Comparison of ENCODE assay signal across 19 cellular contexts in genomic region chr2:75600418-75601088, GRCh38. TPM values are rescaled to one million over a fixed set of nuclear protein-coding genes. Genes with fewer than 3 reads are reported as not detected.
A peak's percentile ranks its signal among the peaks of the same experiment; 100 is the strongest.
DNase-seq lines count a peak whose midpoint lies in the region; ATAC-seq, FAIRE-seq and TF ChIP-seq lines count a peak whose summit lies in the region.
"Had no signal": no experiment of that assay in that cellular context is flagged by ENCODE, and none has a peak within 500 bp of the region (broad histone marks: within the 10 kb centered on the region; RNA-seq: fewer than 3 reads in every experiment).

No MANE protein-coding gene starts in this region.

- no peaks in the 10 kb centered on the region for H3K79me2 ChIP-seq in hepatocyte
- H3K79me2 ChIP-seq: parathyroid adenoma had no signal

- DNase-seq in stimulated activated naive CD8-positive, alpha-beta T cell treated with anti-CD3 and anti-CD28 coated beads, Interleukin-15, amount 100 ng/mL, for 72 hours: no peak
- DNase-seq in stimulated activated naive CD8-positive, alpha-beta T cell treated with anti-CD3 and anti-CD28 coated beads, Interleukin-15, Interleukin-2, amounts not matched to agents 100 U/mL and 50 U/mL, for 24 hours: no peak
- DNase-seq in hepatocyte (ENCODE audit: low spot score) (peak; percentile 48), pancreas (no peak), NCI-H1417 treated with DMSO at 0.1 percent for 48 hours (lab: John Stamatoyannopoulos, UW) (no peak)
- DNase-seq in activated CD8-positive, alpha-beta memory T cell treated with anti-CD3 and anti-CD28 coated beads, Interleukin-2, amount 10 ng/mL, durations not matched to agents 7 days and 5 days: no peak
- DNase-seq in activated CD8-positive, alpha-beta memory T cell treated with anti-CD3 and anti-CD28 coated beads for 24 hours: no peak
- DNase-seq: activated naive CD4-positive, alpha-beta T cell treated with anti-CD3 and anti-CD28 coated beads for 36 hours; anterior cingulate cortex; Calu3; naive B cell; NCI-H524; SHP77; stimulated activated CD8-positive, alpha-beta memory T cell treated with anti-CD3 and anti-CD28 coated beads, Interleukin-4, amount 100 ng/mL, for 48 hours had no signal

- no peak for TF ChIP-seq CTCF in hepatocyte (IDR thresholded peaks at IDR 0.05; ENCODE audit: poor library complexity)
- TF ChIP-seq CTCF in pancreas (IDR thresholded peaks at IDR 0.05): no peak

- H3K36me3 Mint-ChIP-seq in activated CD8-positive, alpha-beta memory T cell treated with anti-CD3 and anti-CD28 coated beads, Interleukin-2, amount 10 ng/mL, durations not matched to agents 7 days and 5 days: no peaks in the 10 kb centered on the region
- H3K36me3 Mint-ChIP-seq: naive B cell had no signal

- no peak overlapping the region for H2AFZ ChIP-seq in hepatocyte
- H2AFZ ChIP-seq: parathyroid adenoma had no signal

- no peak overlapping the region for H3K4me3 ChIP-seq in hepatocyte
- H3K4me3 ChIP-seq in pancreas: no peak overlapping the region
- H3K4me3 ChIP-seq: BLaER1, lung had no signal

- no peak for FAIRE-seq in pancreas (lab: Jason Lieb, UNC)

- H3K27me3 ChIP-seq in hepatocyte (no peaks in the 10 kb centered on the region), pancreas (no peaks in the 10 kb centered on the region)
- H3K27me3 ChIP-seq: BLaER1 had no signal

- peak overlapping the region in 1 of 2 donors; percentile 64 for H3K27ac Mint-ChIP-seq in stimulated activated naive CD8-positive, alpha-beta T cell treated with anti-CD3 and anti-CD28 coated beads, Interleukin-15, amount 100 ng/mL, for 72 hours
- no peak overlapping the region for H3K27ac Mint-ChIP-seq in activated CD8-positive, alpha-beta memory T cell treated with anti-CD3 and anti-CD28 coated beads, Interleukin-2, amount 10 ng/mL, durations not matched to agents 7 days and 5 days
- H3K27ac Mint-ChIP-seq: activated naive CD4-positive, alpha-beta T cell treated with anti-CD3 and anti-CD28 coated beads for 36 hours; naive B cell had no signal

- peaks cover 31% of the 10 kb centered on the region for H3K27me3 Mint-ChIP-seq in stimulated activated naive CD8-positive, alpha-beta T cell treated with anti-CD3 and anti-CD28 coated beads, Interleukin-15, amount 100 ng/mL, for 72 hours
- H3K27me3 Mint-ChIP-seq in activated CD8-positive, alpha-beta memory T cell treated with anti-CD3 and anti-CD28 coated beads, Interleukin-2, amount 10 ng/mL, durations not matched to agents 7 days and 5 days: peaks cover 4% of the 10 kb centered on the region

- no peaks in the 10 kb centered on the region for H3K4me1 Mint-ChIP-seq in stimulated activated naive CD8-positive, alpha-beta T cell treated with anti-CD3 and anti-CD28 coated beads, Interleukin-15, amount 100 ng/mL, for 72 hours
- H3K4me1 Mint-ChIP-seq in activated CD8-positive, alpha-beta memory T cell treated with anti-CD3 and anti-CD28 coated beads, Interleukin-2, amount 10 ng/mL, durations not matched to agents 7 days and 5 days: no peaks in the 10 kb centered on the region

- H3K4me2 ChIP-seq in hepatocyte: no peak overlapping the region
- H3K4me2 ChIP-seq: BLaER1 had no signal

- H4K20me1 ChIP-seq in hepatocyte (ENCODE audit: insufficient read depth, poor library complexity, severe bottlenecking): no peaks in the 10 kb centered on the region
- H4K20me1 ChIP-seq: BLaER1 had no signal

- CTCF ChIA-PET in activated CD8-positive, alpha-beta memory T cell treated with anti-CD3 and anti-CD28 coated beads, Interleukin-2, amount 10 ng/mL, durations not matched to agents 7 days and 5 days (lab: Charles Lee): interaction anchor here (2.2 kb wide), 1 partner anchor 9 kb away, joined by 10 read pairs; no protein-coding TSS in a partner anchor

- ATAC-seq in stimulated activated naive CD8-positive, alpha-beta T cell treated with anti-CD3 and anti-CD28 coated beads, Interleukin-15, amount 100 ng/mL, for 72 hours: peak; percentile 18
- ATAC-seq in stimulated activated naive CD8-positive, alpha-beta T cell treated with anti-CD3 and anti-CD28 coated beads, Interleukin-15, Interleukin-2, amounts not matched to agents 100 U/mL and 50 U/mL, for 24 hours: no peak
- ATAC-seq in pancreas (peak; percentile 28 to 61 (median 53)), HG02884 (IDR thresholded peaks at IDR 0.05; ENCODE audit: unreplicated experiment) (no peak)
- no peak for ATAC-seq in activated CD8-positive, alpha-beta memory T cell treated with anti-CD3 and anti-CD28 coated beads, Interleukin-2, amount 10 ng/mL, durations not matched to agents 7 days and 5 days

- intact Hi-C loops in pancreas (cut with DNase I): no loop called here

- no peaks in the 10 kb centered on the region for H3K9me3 Mint-ChIP-seq in stimulated activated naive CD8-positive, alpha-beta T cell treated with anti-CD3 and anti-CD28 coated beads, Interleukin-15, amount 100 ng/mL, for 72 hours
- no peaks in the 10 kb centered on the region for H3K9me3 Mint-ChIP-seq in activated CD8-positive, alpha-beta memory T cell treated with anti-CD3 and anti-CD28 coated beads, Interleukin-2, amount 10 ng/mL, durations not matched to agents 7 days and 5 days (ENCODE audit: low read depth)
- H3K9me3 Mint-ChIP-seq: activated naive CD4-positive, alpha-beta T cell treated with anti-CD3 and anti-CD28 coated beads for 36 hours; naive B cell had no signal

- H3K27ac ChIP-seq in hepatocyte: peak overlapping the region; percentile 39
- H3K27ac ChIP-seq in pancreas: no peak overlapping the region
- H3K27ac ChIP-seq: BLaER1, parathyroid adenoma had no signal

- H3K4me1 ChIP-seq in hepatocyte (ENCODE audit: insufficient read depth) (peaks cover 14% of the 10 kb centered on the region), pancreas (peaks cover 0 to 3% (median 0%) of the 10 kb centered on the region in 3 donors)
- H3K4me1 ChIP-seq: parathyroid adenoma had no signal

- no peaks in the 10 kb centered on the region for H3K9me2 ChIP-seq in hepatocyte (replicated peaks; ENCODE audit: insufficient read depth)

- H3K4me3 Mint-ChIP-seq in stimulated activated naive CD8-positive, alpha-beta T cell treated with anti-CD3 and anti-CD28 coated beads, Interleukin-15, amount 100 ng/mL, for 72 hours: no peak overlapping the region
- no peak overlapping the region for H3K4me3 Mint-ChIP-seq in activated CD8-positive, alpha-beta memory T cell treated with anti-CD3 and anti-CD28 coated beads, Interleukin-2, amount 10 ng/mL, durations not matched to agents 7 days and 5 days
- H3K4me3 Mint-ChIP-seq: activated naive CD4-positive, alpha-beta T cell treated with anti-CD3 and anti-CD28 coated beads for 36 hours; naive B cell had no signal

- H3K36me3 ChIP-seq in hepatocyte (replicated peaks; ENCODE audit: insufficient read depth, low read depth) (no peaks in the 10 kb centered on the region), pancreas (no peaks in the 10 kb centered on the region)
- H3K36me3 ChIP-seq: BLaER1 had no signal

- no peaks in the 10 kb centered on the region for H3K9me3 ChIP-seq in hepatocyte (ENCODE audit: low read depth)
- no peaks in the 10 kb centered on the region for H3K9me3 ChIP-seq in pancreas

- WGBS in hepatocyte (ENCODE audit: low lambda C conversion rate, missing lambda C conversion rate): 70% methylated on average over 4 of the region's 4 CpGs
- WGBS in pancreas, 2 donors: 47 to 49% methylated on average over 4 of the region's 4 CpGs

RNA-seq across cellular contexts. Expression of gene EVA1A, which starts 39.8 kb away (rescaled TPM):
- total RNA-seq in hepatocyte (30.8 and 36.2 TPM in 2 replicates), pancreas (10 to 100 TPM; 16.1 to 29.4 (median 19.9) TPM)
- polyA plus RNA-seq in hepatocyte (15.3 and 17.2 TPM in 2 replicates), pancreas (10 to 100 TPM; 26.2 to 36.8 TPM)
- total RNA-seq in activated CD8-positive, alpha-beta memory T cell treated with anti-CD3 and anti-CD28 coated beads, Interleukin-2, amount 10 ng/mL, durations not matched to agents 7 days and 5 days: not detected
- total RNA-seq: activated naive CD4-positive, alpha-beta T cell treated with anti-CD3 and anti-CD28 coated beads for 36 hours; Calu3; T-helper 1 cell treated with Interleukin-12 subunit alpha and Interleukin-12 subunit beta and Interleukin-4 antibody, amounts not matched to agents 30 ng/mL and 1 ng/mL, for 36 hours had no signal

RNA-seq across cellular contexts. Expression of gene MRPL19, which starts 46.0 kb away (rescaled TPM):
- total RNA-seq in hepatocyte (60.9 and 68.7 TPM in 2 replicates), pancreas (10 to 100 TPM; 15.4 to 28.5 (median 22.4) TPM)
- polyA plus RNA-seq in hepatocyte (47.9 and 54.3 TPM in 2 replicates), pancreas (10 to 100 TPM in 1 of 2 donors, 1 to 10 TPM in 1; 7.5 to 13.3 TPM)
- 10 to 100 TPM; 38.2 to 50.4 TPM for total RNA-seq in activated CD8-positive, alpha-beta memory T cell treated with anti-CD3 and anti-CD28 coated beads, Interleukin-2, amount 10 ng/mL, durations not matched to agents 7 days and 5 days

Comparison
In these comparisons a context has a peak if more than half of its experiments do, and no peak if none do; other contexts are left out.
1. ATAC-seq: peak in stimulated activated naive CD8-positive, alpha-beta T cell treated with anti-CD3 and anti-CD28 coated beads, Interleukin-15, amount 100 ng/mL, for 72 hours (single experiment) and pancreas (4 of 4); none in stimulated activated naive CD8-positive, alpha-beta T cell treated with anti-CD3 and anti-CD28 coated beads, Interleukin-15, Interleukin-2, amounts not matched to agents 100 U/mL and 50 U/mL, for 24 hours (single experiment), activated CD8-positive, alpha-beta memory T cell treated with anti-CD3 and anti-CD28 coated beads, Interleukin-2, amount 10 ng/mL, durations not matched to agents 7 days and 5 days (single experiment) and HG02884 (single experiment).
2. RNA of gene EVA1A, which starts 39.8 kb away (total RNA-seq): 30.8 to 36.2 TPM in hepatocyte and 16.1 to 29.4 TPM in pancreas; not detected in activated CD8-positive, alpha-beta memory T cell treated with anti-CD3 and anti-CD28 coated beads, Interleukin-2, amount 10 ng/mL, durations not matched to agents 7 days and 5 days; every median in the first group is over 10 times any median in the second.